ENCODE assay signal across 8 cellular contexts in the genomic region with DNA sequence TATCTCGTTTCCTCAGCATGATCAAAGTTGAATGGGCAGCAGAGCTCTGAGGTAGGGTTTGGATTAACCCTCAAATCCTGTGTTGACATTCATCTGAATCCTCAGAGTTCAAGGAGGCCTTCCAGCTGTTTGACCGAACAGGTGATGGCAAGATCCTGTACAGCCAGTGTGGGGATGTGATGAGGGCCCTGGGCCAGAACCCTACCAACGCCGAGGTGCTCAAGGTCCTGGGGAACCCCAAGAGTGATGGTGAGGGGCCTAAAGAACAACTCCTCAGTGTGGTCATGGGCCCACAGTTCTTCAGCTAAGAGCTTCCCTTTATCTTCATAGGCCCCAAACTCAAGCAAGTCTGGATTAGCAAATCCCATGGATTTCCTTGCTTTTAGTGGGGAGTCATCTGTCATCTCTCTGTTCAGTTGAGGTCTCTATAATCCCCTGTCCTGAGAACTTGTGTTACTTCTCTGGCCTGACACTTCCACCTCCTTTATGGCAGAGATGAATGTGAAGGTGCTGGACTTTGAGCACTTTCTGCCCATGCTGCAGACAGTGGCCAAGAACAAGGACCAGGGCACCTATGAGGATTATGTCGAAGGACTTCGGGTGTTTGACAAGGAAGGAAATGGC. TPM values are rescaled to one million over a fixed set of nuclear protein-coding genes. Genes with fewer than 3 reads are reported as not detected.
DNase-seq lines count a peak whose midpoint lies in the region; ATAC-seq, FAIRE-seq and TF ChIP-seq lines count a peak whose summit lies in the region.

No MANE protein-coding gene starts in this region.

- intact Hi-C loops in ascending aorta (cut with DNase I), result loop anchor here (2.0 kb wide), 2 partner anchors 29 to 41 kb away; a partner anchor contains a TSS
- intact Hi-C loops in HepG2 (cut with micrococcal nuclease; ENCODE audit: unreplicated experiment), result loop anchor here (2.0 to 5.0 kb wide), 2 partner anchors 33 kb away; no protein-coding TSS in a partner anchor

- H3K27ac ChIP-seq in ascending aorta, result peak overlapping the region; percentile 91 to 94
- H3K27ac ChIP-seq in HepG2 (ENCODE audit: extremely low read length, insufficient read depth, low read length), result peak overlapping the region; percentile 87
- peak overlapping the region; percentile 90 to 92 for H3K27ac ChIP-seq in thoracic aorta

- peak overlapping the region; percentile 100 for H3K9ac ChIP-seq in HepG2 (ENCODE audit: insufficient read depth, low read depth, low read length)

- no peak for TF ChIP-seq CTCF in ascending aorta (IDR thresholded peaks at IDR 0.05)
- TF ChIP-seq CTCF in HepG2 (CRISPR knock-in tag; IDR thresholded peaks at IDR 0.05), result no peak
- TF ChIP-seq CTCF in thoracic aorta (IDR thresholded peaks at IDR 0.05), result no peak

- H3K4me3 ChIP-seq in ascending aorta (peak overlapping the region; percentile 83 to 96), HepG2 (replicated peaks in 1 of 3; ENCODE audit: insufficient read depth in 1 of 3, low read depth in 2 of 3, low read length in 3 of 3) (peak overlapping the region; percentile 92 to 99 (median 95)), thoracic aorta (peak overlapping the region; percentile 81)

- H4K20me1 ChIP-seq in HepG2 (ENCODE audit: insufficient read depth, low read length), result peaks cover 28% of the 10 kb centered on the region

- no peak for TF ChIP-seq POLR2A in HepG2 (IDR thresholded peaks at IDR 0.05; ENCODE audit: insufficient read depth in 1 of 2, low read depth in 2 of 2, low read length in 2 of 2)

- TF ChIP-seq RAD21 in HepG2 (CRISPR knock-in tag; IDR thresholded peaks at IDR 0.05), result no peak

- no peak for DNase-seq in activated CD4-positive, alpha-beta T cell treated with anti-CD3 and anti-CD28 coated beads, Interleukin-2, amount 10 ng/mL, durations not matched to agents 7 days and 5 days
- DNase-seq in activated CD4-positive, alpha-beta T cell treated with anti-CD3 and anti-CD28 coated beads, Interleukin-2, amount 50 U/mL, for 48 hours, result no peak
- DNase-seq in ascending aorta (ENCODE audit: low spot score in 2 of 2) (no peak), HepG2 (ENCODE audit: low spot score) (no peak), thoracic aorta (ENCODE audit: low spot score) (no peak), LoVo (ENCODE audit: low spot score) (no peak)

- H3K9me3 Mint-ChIP-seq in activated CD4-positive, alpha-beta T cell treated with anti-CD3 and anti-CD28 coated beads, Interleukin-2, amount 10 ng/mL, durations not matched to agents 7 days and 5 days, result no peaks in the 10 kb centered on the region

- H3K36me3 ChIP-seq in ascending aorta (peaks cover 52% of the 10 kb centered on the region in 2 donors), HepG2 (replicated peaks in 1 of 2; ENCODE audit: control insufficient read depth in 1 of 2, insufficient read depth in 2 of 2, low read length in 2 of 2) (peaks cover 22 to 41% of the 10 kb centered on the region in 2 experiments), thoracic aorta (peaks cover 38% of the 10 kb centered on the region)

- no peak for FAIRE-seq in HepG2 (lab: Jason Lieb, UNC)

- H3K27ac Mint-ChIP-seq in activated CD4-positive, alpha-beta T cell treated with anti-CD3 and anti-CD28 coated beads, Interleukin-2, amount 10 ng/mL, durations not matched to agents 7 days and 5 days, result peak overlapping the region; percentile 93

- no peak for ATAC-seq in HepG2
- no peak for ATAC-seq in thoracic aorta (ENCODE audit: insufficient number of reproducible peaks, low FRiP score, low read depth)
- no peak for ATAC-seq in HG03460 (IDR thresholded peaks at IDR 0.05; ENCODE audit: unreplicated experiment)
- no peak for ATAC-seq in HG02885 (IDR thresholded peaks at IDR 0.05; ENCODE audit: poor library complexity, unreplicated experiment)

- peak overlapping the region; percentile 90 for H3K4me3 Mint-ChIP-seq in activated CD4-positive, alpha-beta T cell treated with anti-CD3 and anti-CD28 coated beads, Interleukin-2, amount 10 ng/mL, durations not matched to agents 7 days and 5 days

- H3K4me1 Mint-ChIP-seq in activated CD4-positive, alpha-beta T cell treated with anti-CD3 and anti-CD28 coated beads, Interleukin-2, amount 10 ng/mL, durations not matched to agents 7 days and 5 days, result peaks cover 57% of the 10 kb centered on the region

- H2AFZ ChIP-seq in HepG2 (ENCODE audit: low read length), result no peak overlapping the region

- CTCF ChIA-PET in activated CD4-positive, alpha-beta T cell treated with anti-CD3 and anti-CD28 coated beads, Interleukin-2, amount 10 ng/mL, durations not matched to agents 7 days and 5 days (lab: Charles Lee), result interaction anchor here (0.5 to 10.3 kb wide), 6 partner anchors 15 to 43 kb away, joined by 3 to 80 read pairs (median 4); a partner anchor contains a TSS
- CTCF ChIA-PET in HepG2 (lab: Yijun Ruan, JAX; ENCODE audit: low intra/inter-chr PET ratio, low total read pairs), result no interaction called here

- peak overlapping the region; percentile 83 for H3K4me2 ChIP-seq in HepG2 (ENCODE audit: low read depth, low read length)

- WGBS in HepG2 (ENCODE audit: low lambda C conversion rate), result 76% methylated on average over 6 of the region's 6 CpGs

- TF ChIP-seq EP300 in HepG2 (IDR thresholded peaks at IDR 0.05; ENCODE audit: low read depth in 2 of 2, low read length in 2 of 2) (no peak), HepG2 (CRISPR knock-in tag; IDR thresholded peaks at IDR 0.05; ENCODE audit: borderline replicate concordance) (no peak)

- in situ Hi-C loops in HepG2 (cut with HindIII; ENCODE audit: extremely low pct_ligation_motif_present, low pct_unique_long_range_greater_than_20kb), result loop anchor here (5.0 kb wide), 1 partner anchor 37 kb away; no protein-coding TSS in a partner anchor

- H3K4me1 ChIP-seq in ascending aorta (peaks cover 10 to 40% of the 10 kb centered on the region in 2 donors), HepG2 (ENCODE audit: insufficient read depth, low read length) (peaks cover 51% of the 10 kb centered on the region), thoracic aorta (ENCODE audit: control insufficient read depth in 1 of 2, low read depth in 2 of 2) (peaks cover 17 to 44% of the 10 kb centered on the region in 2 donors)

- H3K9me3 ChIP-seq in ascending aorta, result no peaks in the 10 kb centered on the region
- no peaks in the 10 kb centered on the region for H3K9me3 ChIP-seq in HepG2 (ENCODE audit: low read length)
- no peaks in the 10 kb centered on the region for H3K9me3 ChIP-seq in thoracic aorta

- H3K27me3 ChIP-seq in ascending aorta (no peaks in the 10 kb centered on the region), HepG2 (ENCODE audit: control insufficient read depth in 1 of 2, insufficient read depth in 2 of 2, low read length in 2 of 2) (no peaks in the 10 kb centered on the region; a peak in 1 of 5 replicates), thoracic aorta (replicated peaks; ENCODE audit: insufficient read depth) (no peaks in the 10 kb centered on the region)

- POLR2A ChIA-PET in activated CD4-positive, alpha-beta T cell treated with anti-CD3 and anti-CD28 coated beads, Interleukin-2, amount 10 ng/mL, durations not matched to agents 7 days and 5 days (lab: Charles Lee), result interaction anchor here (1.1 to 1.8 kb wide), 3 partner anchors 21 to 41 kb away, joined by 3 to 8 read pairs (median 4); a partner anchor contains a TSS
- POLR2A ChIA-PET in HepG2 (lab: Yijun Ruan, JAX), result interaction anchor here (1.2 to 3.4 kb wide), 7 partner anchors 16 to 230 kb away, joined by 3 to 30 read pairs (median 6); a partner anchor contains a TSS

- no TSS peak for BruUV-seq in HepG2 (replicated peaks; lab: Mats Ljungman, UMichigan)

- H3K36me3 Mint-ChIP-seq in activated CD4-positive, alpha-beta T cell treated with anti-CD3 and anti-CD28 coated beads, Interleukin-2, amount 10 ng/mL, durations not matched to agents 7 days and 5 days (ENCODE audit: low read depth), result peaks cover 73% of the 10 kb centered on the region

- H3K27me3 Mint-ChIP-seq in activated CD4-positive, alpha-beta T cell treated with anti-CD3 and anti-CD28 coated beads, Interleukin-2, amount 10 ng/mL, durations not matched to agents 7 days and 5 days, result no peaks in the 10 kb centered on the region

- H3K79me2 ChIP-seq in HepG2 (ENCODE audit: insufficient read depth, low read length), result peaks cover 25% of the 10 kb centered on the region

RNA-seq across cellular contexts. Expression of a gene that starts 1.4 kb away (rescaled TPM):
- 1,000 to 10,000 TPM; 1,336 to 1,525 TPM for total RNA-seq in activated CD4-positive, alpha-beta T cell treated with anti-CD3 and anti-CD28 coated beads, Interleukin-2, amount 10 ng/mL, durations not matched to agents 7 days and 5 days
- total RNA-seq in ascending aorta (1,476 TPM), HepG2 (2016; rRNA removed; fragmentation: Illumina TruSeq; extraction: Trizol) (1,192 and 1,778 TPM in 2 replicates), thoracic aorta (1,000 to 10,000 TPM; 1,762 to 3,064 TPM)
- total RNA-seq in HepG2 (2016; cell fraction: cytosol; rRNA removed; fragmentation: Illumina TruSeq; extraction: Trizol; ENCODE audit: low read depth), result 428 and 482 TPM in 2 replicates
- total RNA-seq in HepG2 (2016; cell fraction: insoluble cytoplasmic fraction; rRNA removed; fragmentation: Illumina TruSeq; extraction: Trizol), result 1,256 and 1,894 TPM in 2 replicates
- 384 and 408 TPM in 2 replicates for total RNA-seq in HepG2 (2016; cell fraction: membrane; rRNA removed; fragmentation: Illumina TruSeq; extraction: Trizol)
- 421 and 427 TPM in 2 replicates for total RNA-seq in HepG2 (2016; cell fraction: nucleus; rRNA removed; fragmentation: Illumina TruSeq; extraction: Trizol)
- polyA plus RNA-seq in HepG2 (2011; rRNA removed), result 983 and 1,127 TPM in 2 replicates
- 1,443 and 1,577 TPM in 2 replicates for polyA plus RNA-seq in HepG2 (2011; cell fraction: cytosol; rRNA removed)
- polyA plus RNA-seq in HepG2 (2011; cell fraction: nucleus; rRNA removed), result 447 and 559 TPM in 2 replicates
- 597 and 749 TPM in 2 replicates for polyA plus RNA-seq in HepG2 (2012)
- polyA plus RNA-seq in HepG2 (2016; cell fraction: cytosol; fragmentation: Illumina TruSeq; extraction: Trizol; ENCODE audit: low read depth), result 405 and 433 TPM in 2 replicates
- polyA plus RNA-seq in HepG2 (2016; cell fraction: insoluble cytoplasmic fraction; fragmentation: Illumina TruSeq; extraction: Trizol; ENCODE audit: low read depth), result 1,500 and 1,664 TPM in 2 replicates
- 283 and 315 TPM in 2 replicates for polyA plus RNA-seq in HepG2 (2016; cell fraction: membrane; fragmentation: Illumina TruSeq; extraction: Trizol; ENCODE audit: low read depth)
- 579 and 630 TPM in 2 replicates for polyA plus RNA-seq in HepG2 (2016; cell fraction: nucleus; fragmentation: Illumina TruSeq; extraction: Trizol; ENCODE audit: insufficient read depth, low read depth)
- 230 and 730 TPM in 2 replicates for polyA minus RNA-seq in HepG2 (2011; rRNA and poly(A)+ RNA removed; ENCODE audit: low replicate concordance)
- polyA minus RNA-seq in HepG2 (2011; cell fraction: cytosol; rRNA and poly(A)+ RNA removed), result 135 and 172 TPM in 2 replicates
- 220 and 358 TPM in 2 replicates for polyA minus RNA-seq in HepG2 (2011; cell fraction: nucleus; rRNA and poly(A)+ RNA removed)

RNA-seq across cellular contexts. Expression of a gene that starts 7.2 kb away (rescaled TPM):
- total RNA-seq in activated CD4-positive, alpha-beta T cell treated with anti-CD3 and anti-CD28 coated beads, Interleukin-2, amount 10 ng/mL, durations not matched to agents 7 days and 5 days, result 10 to 100 TPM; 56.6 to 63.4 TPM
- 53.6 TPM for total RNA-seq in ascending aorta
- total RNA-seq in HepG2 (2016; rRNA removed; fragmentation: Illumina TruSeq; extraction: Trizol), result 75.7 and 76.5 TPM in 2 replicates
- total RNA-seq in HepG2 (2016; cell fraction: cytosol; rRNA removed; fragmentation: Illumina TruSeq; extraction: Trizol; ENCODE audit: low read depth), result 325 and 392 TPM in 2 replicates
- 64.5 and 75.8 TPM in 2 replicates for total RNA-seq in HepG2 (2016; cell fraction: insoluble cytoplasmic fraction; rRNA removed; fragmentation: Illumina TruSeq; extraction: Trizol)
- 194 and 230 TPM in 2 replicates for total RNA-seq in HepG2 (2016; cell fraction: membrane; rRNA removed; fragmentation: Illumina TruSeq; extraction: Trizol)
- total RNA-seq in HepG2 (2016; cell fraction: nucleus; rRNA removed; fragmentation: Illumina TruSeq; extraction: Trizol), result 25.1 and 31.8 TPM in 2 replicates
- polyA plus RNA-seq in HepG2 (2011; rRNA removed), result 81.4 and 88.7 TPM in 2 replicates
- polyA plus RNA-seq in HepG2 (2011; cell fraction: cytosol; rRNA removed), result 101 and 116 TPM in 2 replicates
- 53.0 and 71.7 TPM in 2 replicates for polyA plus RNA-seq in HepG2 (2011; cell fraction: nucleus; rRNA removed)
- 71.1 and 77.9 TPM in 2 replicates for polyA plus RNA-seq in HepG2 (2012)
- polyA plus RNA-seq in HepG2 (2016; cell fraction: cytosol; fragmentation: Illumina TruSeq; extraction: Trizol; ENCODE audit: low read depth), result 374 and 492 TPM in 2 replicates
- polyA plus RNA-seq in HepG2 (2016; cell fraction: insoluble cytoplasmic fraction; fragmentation: Illumina TruSeq; extraction: Trizol; ENCODE audit: low read depth), result 78.1 and 85.3 TPM in 2 replicates
- polyA plus RNA-seq in HepG2 (2016; cell fraction: membrane; fragmentation: Illumina TruSeq; extraction: Trizol; ENCODE audit: low read depth), result 220 and 254 TPM in 2 replicates
- 77.1 and 86.6 TPM in 2 replicates for polyA plus RNA-seq in HepG2 (2016; cell fraction: nucleus; fragmentation: Illumina TruSeq; extraction: Trizol; ENCODE audit: insufficient read depth, low read depth)
- 23.8 and 38.6 TPM in 2 replicates for polyA minus RNA-seq in HepG2 (2011; rRNA and poly(A)+ RNA removed; ENCODE audit: low replicate concordance)
- 16.8 and 20.3 TPM in 2 replicates for polyA minus RNA-seq in HepG2 (2011; cell fraction: cytosol; rRNA and poly(A)+ RNA removed)
- polyA minus RNA-seq in HepG2 (2011; cell fraction: nucleus; rRNA and poly(A)+ RNA removed), result 14.3 and 20.6 TPM in 2 replicates
- total RNA-seq in thoracic aorta, result 10 to 100 TPM; 17.1 to 19.1 TPM

RNA-seq across cellular contexts. Expression of a gene that starts 29.7 kb away (rescaled TPM):
- 100 to 1,000 TPM; 140 to 173 TPM for total RNA-seq in activated CD4-positive, alpha-beta T cell treated with anti-CD3 and anti-CD28 coated beads, Interleukin-2, amount 10 ng/mL, durations not matched to agents 7 days and 5 days
- 53.9 TPM for total RNA-seq in ascending aorta
- total RNA-seq in HepG2 (2016; rRNA removed; fragmentation: Illumina TruSeq; extraction: Trizol), result 13.1 and 21.3 TPM in 2 replicates
- 7.8 and 8.7 TPM in 2 replicates for total RNA-seq in HepG2 (2016; cell fraction: cytosol; rRNA removed; fragmentation: Illumina TruSeq; extraction: Trizol; ENCODE audit: low read depth)
- total RNA-seq in HepG2 (2016; cell fraction: insoluble cytoplasmic fraction; rRNA removed; fragmentation: Illumina TruSeq; extraction: Trizol), result 13.2 and 20.4 TPM in 2 replicates
- 6.4 and 7.1 TPM in 2 replicates for total RNA-seq in HepG2 (2016; cell fraction: membrane; rRNA removed; fragmentation: Illumina TruSeq; extraction: Trizol)
- 34.5 and 38.1 TPM in 2 replicates for total RNA-seq in HepG2 (2016; cell fraction: nucleus; rRNA removed; fragmentation: Illumina TruSeq; extraction: Trizol)
- 21.0 and 24.1 TPM in 2 replicates for polyA plus RNA-seq in HepG2 (2011; rRNA removed)
- polyA plus RNA-seq in HepG2 (2011; cell fraction: cytosol; rRNA removed), result 6.4 and 7.0 TPM in 2 replicates
- 89.5 and 95.6 TPM in 2 replicates for polyA plus RNA-seq in HepG2 (2011; cell fraction: nucleus; rRNA removed)
- 18.5 and 25.0 TPM in 2 replicates for polyA plus RNA-seq in HepG2 (2012)
- polyA plus RNA-seq in HepG2 (2016; cell fraction: cytosol; fragmentation: Illumina TruSeq; extraction: Trizol; ENCODE audit: low read depth), result 1.0 and 1.5 TPM in 2 replicates
- 11.3 and 14.8 TPM in 2 replicates for polyA plus RNA-seq in HepG2 (2016; cell fraction: insoluble cytoplasmic fraction; fragmentation: Illumina TruSeq; extraction: Trizol; ENCODE audit: low read depth)
- polyA plus RNA-seq in HepG2 (2016; cell fraction: membrane; fragmentation: Illumina TruSeq; extraction: Trizol; ENCODE audit: low read depth), result 3.5 and 3.7 TPM in 2 replicates
- polyA plus RNA-seq in HepG2 (2016; cell fraction: nucleus; fragmentation: Illumina TruSeq; extraction: Trizol; ENCODE audit: insufficient read depth, low read depth), result 65.5 and 70.0 TPM in 2 replicates
- 32.0 and 82.6 TPM in 2 replicates for polyA minus RNA-seq in HepG2 (2011; rRNA and poly(A)+ RNA removed; ENCODE audit: low replicate concordance)
- polyA minus RNA-seq in HepG2 (2011; cell fraction: cytosol; rRNA and poly(A)+ RNA removed), result 17.5 and 19.3 TPM in 2 replicates
- 62.1 and 93.5 TPM in 2 replicates for polyA minus RNA-seq in HepG2 (2011; cell fraction: nucleus; rRNA and poly(A)+ RNA removed)
- 100 to 1,000 TPM in 1 of 2 donors, 10 to 100 TPM in 1; 68.6 to 109 TPM for total RNA-seq in thoracic aorta

RNA-seq across cellular contexts. Expression of a gene that starts 31.5 kb away (rescaled TPM):
- total RNA-seq in activated CD4-positive, alpha-beta T cell treated with anti-CD3 and anti-CD28 coated beads, Interleukin-2, amount 10 ng/mL, durations not matched to agents 7 days and 5 days, result 100 to 1,000 TPM; 367 to 399 TPM
- total RNA-seq in ascending aorta, result 119 TPM
- 30.1 and 66.9 TPM in 2 replicates for total RNA-seq in HepG2 (2016; rRNA removed; fragmentation: Illumina TruSeq; extraction: Trizol)
- total RNA-seq in HepG2 (2016; cell fraction: cytosol; rRNA removed; fragmentation: Illumina TruSeq; extraction: Trizol; ENCODE audit: low read depth), result 6.1 and 7.8 TPM in 2 replicates
- 27.6 and 70.9 TPM in 2 replicates for total RNA-seq in HepG2 (2016; cell fraction: insoluble cytoplasmic fraction; rRNA removed; fragmentation: Illumina TruSeq; extraction: Trizol)
- total RNA-seq in HepG2 (2016; cell fraction: membrane; rRNA removed; fragmentation: Illumina TruSeq; extraction: Trizol), result 12.4 and 14.5 TPM in 2 replicates
- 74.2 and 79.4 TPM in 2 replicates for total RNA-seq in HepG2 (2016; cell fraction: nucleus; rRNA removed; fragmentation: Illumina TruSeq; extraction: Trizol)
- 71.0 and 80.1 TPM in 2 replicates for polyA plus RNA-seq in HepG2 (2011; rRNA removed)
- 65.6 and 71.7 TPM in 2 replicates for polyA plus RNA-seq in HepG2 (2011; cell fraction: cytosol; rRNA removed)
- polyA plus RNA-seq in HepG2 (2011; cell fraction: nucleus; rRNA removed), result 144 and 146 TPM in 2 replicates
- 27.6 and 29.6 TPM in 2 replicates for polyA plus RNA-seq in HepG2 (2012)
- 4.5 and 6.5 TPM in 2 replicates for polyA plus RNA-seq in HepG2 (2016; cell fraction: cytosol; fragmentation: Illumina TruSeq; extraction: Trizol; ENCODE audit: low read depth)
- 22.5 and 29.6 TPM in 2 replicates for polyA plus RNA-seq in HepG2 (2016; cell fraction: insoluble cytoplasmic fraction; fragmentation: Illumina TruSeq; extraction: Trizol; ENCODE audit: low read depth)
- 9.2 and 9.6 TPM in 2 replicates for polyA plus RNA-seq in HepG2 (2016; cell fraction: membrane; fragmentation: Illumina TruSeq; extraction: Trizol; ENCODE audit: low read depth)
- 105 and 109 TPM in 2 replicates for polyA plus RNA-seq in HepG2 (2016; cell fraction: nucleus; fragmentation: Illumina TruSeq; extraction: Trizol; ENCODE audit: insufficient read depth, low read depth)
- 191 and 267 TPM in 2 replicates for polyA minus RNA-seq in HepG2 (2011; rRNA and poly(A)+ RNA removed; ENCODE audit: low replicate concordance)
- 75.6 and 84.1 TPM in 2 replicates for polyA minus RNA-seq in HepG2 (2011; cell fraction: cytosol; rRNA and poly(A)+ RNA removed)
- 47.8 and 73.0 TPM in 2 replicates for polyA minus RNA-seq in HepG2 (2011; cell fraction: nucleus; rRNA and poly(A)+ RNA removed)
- total RNA-seq in thoracic aorta, result 100 to 1,000 TPM; 113 to 128 TPM

RNA-seq across cellular contexts. Expression of a gene that starts 41.5 kb away (rescaled TPM):
- 1 to 10 TPM; 8.2 to 9.1 TPM for total RNA-seq in activated CD4-positive, alpha-beta T cell treated with anti-CD3 and anti-CD28 coated beads, Interleukin-2, amount 10 ng/mL, durations not matched to agents 7 days and 5 days
- total RNA-seq in ascending aorta, result 11.1 TPM
- 1.9 and 2.3 TPM in 2 replicates for total RNA-seq in HepG2 (2016; rRNA removed; fragmentation: Illumina TruSeq; extraction: Trizol)
- 3.2 and 3.7 TPM in 2 replicates for total RNA-seq in HepG2 (2016; cell fraction: cytosol; rRNA removed; fragmentation: Illumina TruSeq; extraction: Trizol; ENCODE audit: low read depth)
- total RNA-seq in HepG2 (2016; cell fraction: insoluble cytoplasmic fraction; rRNA removed; fragmentation: Illumina TruSeq; extraction: Trizol), result 1.6 and 2.5 TPM in 2 replicates
- total RNA-seq in HepG2 (2016; cell fraction: membrane; rRNA removed; fragmentation: Illumina TruSeq; extraction: Trizol), result 2.0 and 3.1 TPM in 2 replicates
- total RNA-seq in HepG2 (2016; cell fraction: nucleus; rRNA removed; fragmentation: Illumina TruSeq; extraction: Trizol), result 2.9 and 4.3 TPM in 2 replicates
- polyA plus RNA-seq in HepG2 (2011; rRNA removed), result 0.70 and 0.98 TPM in 2 replicates
- 0.58 and 0.59 TPM in 2 replicates for polyA plus RNA-seq in HepG2 (2011; cell fraction: cytosol; rRNA removed)
- polyA plus RNA-seq in HepG2 (2011; cell fraction: nucleus; rRNA removed), result 2.0 and 2.3 TPM in 2 replicates
- polyA plus RNA-seq in HepG2 (2012), result 0.99 and 1.0 TPM in 2 replicates
- polyA plus RNA-seq in HepG2 (2016; cell fraction: cytosol; fragmentation: Illumina TruSeq; extraction: Trizol; ENCODE audit: low read depth), result 0.17 and 0.23 TPM in 2 replicates
- 1.2 and 1.5 TPM in 2 replicates for polyA plus RNA-seq in HepG2 (2016; cell fraction: insoluble cytoplasmic fraction; fragmentation: Illumina TruSeq; extraction: Trizol; ENCODE audit: low read depth)
- polyA plus RNA-seq in HepG2 (2016; cell fraction: membrane; fragmentation: Illumina TruSeq; extraction: Trizol; ENCODE audit: low read depth), result 0.38 and 0.55 TPM in 2 replicates
- 2.3 and 2.8 TPM in 2 replicates for polyA plus RNA-seq in HepG2 (2016; cell fraction: nucleus; fragmentation: Illumina TruSeq; extraction: Trizol; ENCODE audit: insufficient read depth, low read depth)
- 5.6 and 16.3 TPM in 2 replicates for polyA minus RNA-seq in HepG2 (2011; rRNA and poly(A)+ RNA removed; ENCODE audit: low replicate concordance)
- 1.8 and 2.6 TPM in 2 replicates for polyA minus RNA-seq in HepG2 (2011; cell fraction: cytosol; rRNA and poly(A)+ RNA removed)
- polyA minus RNA-seq in HepG2 (2011; cell fraction: nucleus; rRNA and poly(A)+ RNA removed), result 8.6 and 8.8 TPM in 2 replicates
- total RNA-seq in thoracic aorta, result 1 to 10 TPM; 4.1 to 7.1 TPM
